Comparison of ENCODE assay signal across 18 cellular contexts in genomic region chr4:153545822-153546221, GRCh38.
DNase-seq lines count a peak whose midpoint lies in the region; ATAC-seq and TF ChIP-seq lines count a peak whose summit lies in the region.
"Had no signal": no experiment of that assay in that cellular context is flagged by ENCODE, and none has a peak within 500 bp of the region (broad histone marks: within the 10 kb centered on the region; RNA-seq: fewer than 3 reads in every experiment).

No MANE protein-coding gene starts in this region.

- no peak for TF ChIP-seq POLR2A in esophagus muscularis mucosa (IDR thresholded peaks at IDR 0.05; ENCODE audit: low read depth)

- H3K27ac ChIP-seq in esophagus muscularis mucosa (replicated peaks in 1 of 4) (no peak overlapping the region), tibial artery (peak overlapping the region; percentile 80 to 84)

- TF ChIP-seq CTCF in esophagus muscularis mucosa (IDR thresholded peaks at IDR 0.05) = no peak
- no peak for TF ChIP-seq CTCF in tibial artery (IDR thresholded peaks at IDR 0.05)
- no peak for TF ChIP-seq CTCF in activated CD8-positive, alpha-beta T cell treated with anti-CD3 and anti-CD28 coated beads for 36 hours (IDR thresholded peaks at IDR 0.05)

- no peaks in the 10 kb centered on the region for H3K9me3 Mint-ChIP-seq in activated T-cell treated with anti-CD3 and anti-CD28 coated beads, Interleukin-2, amount 50 U/mL, for 24 hours
- H3K9me3 Mint-ChIP-seq in IgD-negative memory B cell = no peaks in the 10 kb centered on the region
- no peaks in the 10 kb centered on the region for H3K9me3 Mint-ChIP-seq in activated CD8-positive, alpha-beta T cell treated with anti-CD3 and anti-CD28 coated beads for 36 hours
- H3K9me3 Mint-ChIP-seq: GM23338, H9 had no signal

- H3K27me3 ChIP-seq in esophagus muscularis mucosa = no peaks in the 10 kb centered on the region
- no peaks in the 10 kb centered on the region for H3K27me3 ChIP-seq in tibial artery
- H3K27me3 ChIP-seq: MG63 had no signal

- H3K4me3 Mint-ChIP-seq in activated T-cell treated with anti-CD3 and anti-CD28 coated beads, Interleukin-2, amount 50 U/mL, for 24 hours = no peak overlapping the region
- peak overlapping the region in 2 of 4 donors; percentile 23 to 41 for H3K4me3 Mint-ChIP-seq in IgD-negative memory B cell
- no peak overlapping the region for H3K4me3 Mint-ChIP-seq in activated CD8-positive, alpha-beta T cell treated with anti-CD3 and anti-CD28 coated beads for 36 hours
- H3K4me3 Mint-ChIP-seq: GM23338, H9 had no signal

- no peak for TF ChIP-seq EP300 in esophagus muscularis mucosa (IDR thresholded peaks at IDR 0.05)

- CTCF ChIA-PET in activated CD8-positive, alpha-beta T cell treated with anti-CD3 and anti-CD28 coated beads for 36 hours (lab: Charles Lee) = interaction anchor here (1.2 to 2.1 kb wide), 4 partner anchors 10 to 113 kb away, joined by 3 to 9 read pairs (median 6); no protein-coding TSS in a partner anchor

- peaks cover 75% of the 10 kb centered on the region for H3K4me1 Mint-ChIP-seq in activated T-cell treated with anti-CD3 and anti-CD28 coated beads, Interleukin-2, amount 50 U/mL, for 24 hours (ENCODE audit: low read depth)
- peaks cover 46 to 66% (median 52%) of the 10 kb centered on the region in 3 donors for H3K4me1 Mint-ChIP-seq in IgD-negative memory B cell
- peaks cover 62% of the 10 kb centered on the region for H3K4me1 Mint-ChIP-seq in activated CD8-positive, alpha-beta T cell treated with anti-CD3 and anti-CD28 coated beads for 36 hours (ENCODE audit: low read depth)

- intact Hi-C loops in esophagus muscularis mucosa (cut with DNase I) (no loop called here), tibial artery (cut with DNase I; ENCODE audit: low total_unique reads) (no loop called here)
- intact Hi-C loops in activated CD8-positive, alpha-beta T cell treated with anti-CD3 and anti-CD28 coated beads for 36 hours (cut with micrococcal nuclease) = no loop called here

- 92% methylated on average over 8 of the region's 8 CpGs for WGBS in esophagus muscularis mucosa

- H3K9me3 ChIP-seq in esophagus muscularis mucosa = no peaks in the 10 kb centered on the region
- H3K9me3 ChIP-seq in tibial artery = no peaks in the 10 kb centered on the region
- H3K9me3 ChIP-seq: MG63 had no signal

- H3K36me3 Mint-ChIP-seq in activated T-cell treated with anti-CD3 and anti-CD28 coated beads, Interleukin-2, amount 50 U/mL, for 24 hours (ENCODE audit: low read depth) = peaks cover 62% of the 10 kb centered on the region
- peaks cover 3% of the 10 kb centered on the region for H3K36me3 Mint-ChIP-seq in IgD-negative memory B cell
- H3K36me3 Mint-ChIP-seq in activated CD8-positive, alpha-beta T cell treated with anti-CD3 and anti-CD28 coated beads for 36 hours (ENCODE audit: low read depth) = peaks cover 32% of the 10 kb centered on the region

- H3K4me1 ChIP-seq in esophagus muscularis mucosa = peaks cover 21 to 51% (median 36%) of the 10 kb centered on the region in 4 donors
- H3K4me1 ChIP-seq in tibial artery = peaks cover 0 to 92% (median 35%) of the 10 kb centered on the region in 4 donors

- no peaks in the 10 kb centered on the region for H3K36me3 ChIP-seq in esophagus muscularis mucosa
- H3K36me3 ChIP-seq in tibial artery = no peaks in the 10 kb centered on the region
- H3K36me3 ChIP-seq: MG63 had no signal

- H3K4me3 ChIP-seq in esophagus muscularis mucosa = no peak overlapping the region
- no peak overlapping the region for H3K4me3 ChIP-seq in tibial artery
- H3K4me3 ChIP-seq: GM23338, MG63 had no signal

- ATAC-seq in GM18519 (IDR thresholded peaks at IDR 0.05; ENCODE audit: low FRiP score, unreplicated experiment) = no peak
- no peak for ATAC-seq in activated CD8-positive, alpha-beta T cell treated with anti-CD3 and anti-CD28 coated beads for 36 hours
- ATAC-seq: GM23338, SK-N-SH treated with all-trans-retinoic acid at 6 μM for 48 hours had no signal

- DNase-seq in activated T-cell treated with anti-CD3 and anti-CD28 coated beads, Interleukin-2, amount 50 U/mL, for 24 hours = no peak
- no peak for DNase-seq in activated T-cell treated with anti-CD3 and anti-CD28 coated beads, Interleukin-2, amount 50 U/mL, for 48 hours
- DNase-seq in esophagus muscularis mucosa (ENCODE audit: extremely low spot score) (peak; percentile 57), tibial artery (no peak)
- DNase-seq in activated CD8-positive, alpha-beta T cell treated with anti-CD3 and anti-CD28 coated beads for 36 hours = no peak
- DNase-seq: DMS53, H9, KBM-7, MG63, NCI-H2029 treated with DMSO at 0.1 percent for 48 hours, NCI-H345, NCI-H510A treated with DMSO at 0.1 percent for 48 hours, NCI-H774, SIG-M5 had no signal

- peak overlapping the region; percentile 11 for H3K27ac Mint-ChIP-seq in activated T-cell treated with anti-CD3 and anti-CD28 coated beads, Interleukin-2, amount 50 U/mL, for 24 hours
- peak overlapping the region; percentile 64 to 76 (median 76) for H3K27ac Mint-ChIP-seq in IgD-negative memory B cell
- no peak overlapping the region for H3K27ac Mint-ChIP-seq in activated CD8-positive, alpha-beta T cell treated with anti-CD3 and anti-CD28 coated beads for 36 hours

- POLR2A ChIA-PET in activated CD8-positive, alpha-beta T cell treated with anti-CD3 and anti-CD28 coated beads for 36 hours (lab: Charles Lee) = interaction anchor here (0.6 to 1.9 kb wide), 4 partner anchors 13 to 91 kb away, joined by 3 to 6 read pairs (median 3); no protein-coding TSS in a partner anchor

- no peaks in the 10 kb centered on the region for H3K27me3 Mint-ChIP-seq in activated T-cell treated with anti-CD3 and anti-CD28 coated beads, Interleukin-2, amount 50 U/mL, for 24 hours
- no peaks in the 10 kb centered on the region for H3K27me3 Mint-ChIP-seq in IgD-negative memory B cell
- no peaks in the 10 kb centered on the region for H3K27me3 Mint-ChIP-seq in activated CD8-positive, alpha-beta T cell treated with anti-CD3 and anti-CD28 coated beads for 36 hours

Comparison
In these comparisons a context has a peak if more than half of its experiments do, and no peak if none do; other contexts are left out.
1. H3K27ac ChIP-seq: peak in tibial artery (2 of 2); none in esophagus muscularis mucosa (0 of 4).